ENCODE assay signal across 8 cellular contexts in genomic region chr15:34514251-34514760, GRCh38.
A peak's percentile ranks its signal among the peaks of the same experiment; 100 is the strongest.
DNase-seq lines count a peak whose midpoint lies in the region; ATAC-seq lines count a peak whose summit lies in the region.

No MANE protein-coding gene starts in this region.

- ATAC-seq in HG03196 (IDR thresholded peaks at IDR 0.05; ENCODE audit: unreplicated experiment) (peak; percentile 48), GM18873 (IDR thresholded peaks at IDR 0.05; ENCODE audit: low FRiP score, unreplicated experiment) (no peak), HG02623 (IDR thresholded peaks at IDR 0.05; ENCODE audit: unreplicated experiment) (no peak)

- peak; percentile 20 for DNase-seq in activated T-cell treated with anti-CD3 and anti-CD28 coated beads for 48 hours (ENCODE audit: low read depth)
- DNase-seq in activated T-cell treated with anti-CD3 and anti-CD28 coated beads for 4 hours = no peak
- peak; percentile 42 for DNase-seq in activated T-cell treated with anti-CD3 and anti-CD28 coated beads, Interleukin-2, amount 50 U/mL, for 1 hour
- peak; percentile 2 for DNase-seq in foreskin melanocyte
- DNase-seq in occipital lobe (lab: John Stamatoyannopoulos, UW) = peak; percentile 26
